Comparison of ENCODE assay signal across 16 cellular contexts in the genomic region with DNA sequence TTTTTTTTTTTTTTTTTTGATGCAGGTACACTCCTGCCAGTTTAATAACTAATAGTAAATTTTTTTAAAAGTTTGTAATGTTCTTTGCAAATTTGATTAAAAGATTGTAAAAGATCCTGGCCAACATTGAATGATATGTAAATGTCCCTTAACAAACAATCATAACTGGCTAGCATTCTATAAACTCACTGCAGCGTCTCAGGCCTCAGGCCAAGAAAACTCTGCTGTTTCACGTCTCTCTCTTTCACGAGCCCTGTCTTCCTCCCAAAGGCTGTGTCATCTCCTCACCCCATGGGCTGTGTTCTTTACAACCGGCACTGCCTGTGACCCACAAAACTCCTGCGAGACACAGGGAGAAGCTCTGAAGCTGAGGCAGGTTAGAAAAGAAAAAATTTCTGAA.
DNase-seq lines count a peak whose midpoint lies in the region; ATAC-seq and TF ChIP-seq lines count a peak whose summit lies in the region.
"Had no signal": no experiment of that assay in that cellular context is flagged by ENCODE, and none has a peak within 500 bp of the region (broad histone marks: within the 10 kb centered on the region; RNA-seq: fewer than 3 reads in every experiment).

No MANE protein-coding gene starts in this region.

- no peak for TF ChIP-seq CTCF in IMR-90 (conservative IDR thresholded peaks at IDR 0.05; ENCODE audit: low read depth, low read length)
- TF ChIP-seq CTCF in esophagus muscularis mucosa (IDR thresholded peaks at IDR 0.05), result no peak
- no peak for TF ChIP-seq CTCF in mesothelial cell of epicardium (IDR thresholded peaks at IDR 0.05; ENCODE audit: unreplicated experiment)
- no peak for TF ChIP-seq CTCF in uterus (IDR thresholded peaks at IDR 0.05)
- no peak for TF ChIP-seq CTCF in gastroesophageal sphincter (IDR thresholded peaks at IDR 0.05)
- TF ChIP-seq CTCF in osteoblast (IDR thresholded peaks at IDR 0.05; ENCODE audit: extremely low read depth, low read depth, low read length), result no peak

- H3K4me3 ChIP-seq in IMR-90 (ENCODE audit: insufficient read depth, low read depth, low read length) (no peak overlapping the region), esophagus muscularis mucosa (no peak overlapping the region), uterus (no peak overlapping the region), gastroesophageal sphincter (no peak overlapping the region), osteoblast (ENCODE audit: insufficient read depth, low read length) (no peak overlapping the region)
- H3K4me3 ChIP-seq: A549, HAP-1 had no signal

- ATAC-seq in IMR-90 (ENCODE audit: low read depth), result no peak
- ATAC-seq in GM18867 (IDR thresholded peaks at IDR 0.05; ENCODE audit: unreplicated experiment), result no peak
- ATAC-seq in gastroesophageal sphincter, result no peak
- ATAC-seq: A549; CD8-positive, alpha-beta T cell had no signal

- no peak overlapping the region; the same call in 1 of the 2 replicates for H2AK5ac ChIP-seq in IMR-90 (ENCODE audit: low read depth, low read length)

- 0 out of 2 replicates have a peak overlapping the region, but pooled peaks have one; percentile 23 for H4K91ac ChIP-seq in IMR-90 (ENCODE audit: insufficient read depth, low read depth, low read length)

- no peak for DNase-seq in IMR-90
- peak; percentile 55 for DNase-seq in esophagus muscularis mucosa (ENCODE audit: extremely low spot score)
- DNase-seq in mesothelial cell of epicardium (ENCODE audit: low spot score in 2 of 2, unreplicated experiment in 2 of 2), result no peak
- peak; percentile 22 to 44 for DNase-seq in uterus
- DNase-seq in osteoblast (ENCODE audit: insufficient read length, low spot score, missing footprints), result no peak
- DNase-seq: BE2C; CD8-positive, alpha-beta T cell; COR-L47; DMS153; DND-41; GDM1 had no signal

- peaks cover 3% of the 10 kb centered on the region for H3K9me3 Mint-ChIP-seq in mesothelial cell of epicardium
- H3K9me3 Mint-ChIP-seq: CD8-positive, alpha-beta T cell had no signal

- TF ChIP-seq EP300 in esophagus muscularis mucosa (IDR thresholded peaks at IDR 0.05) (no peak), gastroesophageal sphincter (IDR thresholded peaks at IDR 0.05) (no peak)

- H3K36me3 ChIP-seq in IMR-90 (ENCODE audit: control insufficient read depth, insufficient read depth, low read length) (no peaks in the 10 kb centered on the region), esophagus muscularis mucosa (no peaks in the 10 kb centered on the region), uterus (no peaks in the 10 kb centered on the region), gastroesophageal sphincter (no peaks in the 10 kb centered on the region), osteoblast (ENCODE audit: insufficient read depth, low read length) (no peaks in the 10 kb centered on the region)
- H3K36me3 ChIP-seq: BE2C, HAP-1 had no signal

- no peak for TF ChIP-seq RAD21 in IMR-90 (IDR thresholded peaks at IDR 0.05; ENCODE audit: low read length)

- in situ Hi-C loops in IMR-90 (cut with MboI; ENCODE audit: low sequenced_read_pairs), result no loop called here

- H4K8ac ChIP-seq in IMR-90 (ENCODE audit: low read depth in 2 of 2, low read length in 2 of 2), result peak overlapping the region in 1 of 2 experiments; percentile 56; a peak in 1 of 4 replicates

- H3K9me3 ChIP-seq in IMR-90 (ENCODE audit: control insufficient read depth, insufficient read depth, low read length) (no peaks in the 10 kb centered on the region), esophagus muscularis mucosa (no peaks in the 10 kb centered on the region), uterus (no peaks in the 10 kb centered on the region), gastroesophageal sphincter (no peaks in the 10 kb centered on the region), osteoblast (ENCODE audit: low read depth, low read length) (no peaks in the 10 kb centered on the region)
- H3K9me3 ChIP-seq: A549, BE2C, HAP-1 had no signal

- no peak overlapping the region for H3K4ac ChIP-seq in IMR-90 (ENCODE audit: low read depth, low read length)

- H3K27me3 Mint-ChIP-seq in mesothelial cell of epicardium (ENCODE audit: low read depth), result no peaks in the 10 kb centered on the region

- WGBS in IMR-90 (ENCODE audit: extremely low coverage in 2 of 2, insufficient read length in 1 of 2), 2 experiments, result 40% methylated on average over 1 of the region's 5 CpGs; no CpG with 5 or more reads in 1 of the 2 experiments
- WGBS in esophagus muscularis mucosa, result 81% methylated on average over 5 of the region's 5 CpGs
- 25 to 50% methylated on average over 2 to 3 of the region's 5 CpGs for WGBS in gastroesophageal sphincter (ENCODE audit: low coverage in 1 of 2), 2 donors

- no peak overlapping the region for H3K4me3 Mint-ChIP-seq in mesothelial cell of epicardium
- H3K4me3 Mint-ChIP-seq: CD14-positive monocyte; CD8-positive, alpha-beta T cell had no signal

- H3K27ac Mint-ChIP-seq in mesothelial cell of epicardium, result peak overlapping the region; percentile 41
- H3K27ac Mint-ChIP-seq: CD14-positive monocyte; CD8-positive, alpha-beta T cell had no signal

- H3K4me1 ChIP-seq in IMR-90 (ENCODE audit: control insufficient read depth, insufficient read depth, low read length) (peaks cover 18% of the 10 kb centered on the region), esophagus muscularis mucosa (no peaks in the 10 kb centered on the region), uterus (no peaks in the 10 kb centered on the region), gastroesophageal sphincter (no peaks in the 10 kb centered on the region), osteoblast (ENCODE audit: insufficient read depth, low read length) (peaks cover 29% of the 10 kb centered on the region)
- H3K4me1 ChIP-seq: BE2C had no signal

- no peak overlapping the region for H2AK9ac ChIP-seq in IMR-90 (replicated peaks; ENCODE audit: low read depth, low read length, poor library complexity)

- H2BK120ac ChIP-seq in IMR-90 (ENCODE audit: low read depth, low read length), result no peak overlapping the region

- no peaks in the 10 kb centered on the region for H3K36me3 Mint-ChIP-seq in mesothelial cell of epicardium
- H3K36me3 Mint-ChIP-seq: CD14-positive monocyte; CD8-positive, alpha-beta T cell had no signal

- H3K9ac ChIP-seq in IMR-90 (ENCODE audit: low read depth, low read length), result no peak overlapping the region

- TF ChIP-seq POLR2A in IMR-90 (IDR thresholded peaks at IDR 0.05; ENCODE audit: low read depth, low read length) (no peak), esophagus muscularis mucosa (IDR thresholded peaks at IDR 0.05; ENCODE audit: low read depth) (no peak), uterus (IDR thresholded peaks at IDR 0.05) (no peak), gastroesophageal sphincter (IDR thresholded peaks at IDR 0.05) (no peak)

- H3K56ac ChIP-seq in IMR-90 (ENCODE audit: extremely low read depth, insufficient read depth, low read length), result no peak overlapping the region

- no peaks in the 10 kb centered on the region for H3K79me2 ChIP-seq in osteoblast (ENCODE audit: insufficient read depth, low read length)

- 0 out of 2 replicates have a peak overlapping the region, but pooled peaks have one; percentile 55 for H3K14ac ChIP-seq in IMR-90 (replicated peaks; ENCODE audit: low read depth, low read length)

- no peak overlapping the region for H2BK5ac ChIP-seq in IMR-90 (ENCODE audit: low read depth, low read length, poor library complexity, severe bottlenecking)

- intact Hi-C loops in IMR-90 (cut with micrococcal nuclease), result no loop called here
- intact Hi-C loops in esophagus muscularis mucosa (cut with DNase I), result no loop called here
- intact Hi-C loops in uterus (cut with DNase I; ENCODE audit: low total_unique reads), result no loop called here

- peaks cover 18% of the 10 kb centered on the region for H3K4me1 Mint-ChIP-seq in mesothelial cell of epicardium
- H3K4me1 Mint-ChIP-seq: CD14-positive monocyte had no signal

- no peaks in the 10 kb centered on the region; a peak in 1 of 4 replicates for H3K79me1 ChIP-seq in IMR-90 (ENCODE audit: low read depth in 1 of 2, low read length in 2 of 2)

- no peak overlapping the region for H4K5ac ChIP-seq in IMR-90 (ENCODE audit: low read depth, low read length)

- dilution Hi-C loops in IMR-90 (cut with HindIII; ENCODE audit: low sequenced_read_pairs, unreplicated experiment), result no loop called here

- H3K23ac ChIP-seq in IMR-90 (ENCODE audit: low read depth, low read length), result 0 out of 2 replicates have a peak overlapping the region, but pooled peaks have one; percentile 20

- H2BK20ac ChIP-seq in IMR-90 (ENCODE audit: low read depth, low read length), result no peak overlapping the region

- H3K4me2 ChIP-seq in IMR-90 (ENCODE audit: low read depth, low read length), result no peak overlapping the region
- no peak overlapping the region for H3K4me2 ChIP-seq in osteoblast (ENCODE audit: insufficient read depth, low read length)
- H3K4me2 ChIP-seq: A549 had no signal

- POLR2A ChIA-PET in IMR-90 (lab: Charles Lee; ENCODE audit: unreplicated experiment), result no interaction called here

- H3K27ac ChIP-seq in IMR-90 (ENCODE audit: insufficient read depth, low read length) (no peak overlapping the region), esophagus muscularis mucosa (replicated peaks in 1 of 4) (no peak overlapping the region), uterus (peak overlapping the region in 1 of 2 donors; percentile 38), gastroesophageal sphincter (no peak overlapping the region), osteoblast (ENCODE audit: low read depth, low read length) (no peak overlapping the region)

- H3K18ac ChIP-seq in IMR-90 (ENCODE audit: low read depth, low read length), result no peak overlapping the region

- H3K27me3 ChIP-seq in IMR-90 (ENCODE audit: control insufficient read depth, insufficient read depth, low read length) (no peaks in the 10 kb centered on the region), esophagus muscularis mucosa (peaks cover 0 to 3% (median 0%) of the 10 kb centered on the region in 4 donors), uterus (no peaks in the 10 kb centered on the region), gastroesophageal sphincter (peaks cover 9% of the 10 kb centered on the region), osteoblast (ENCODE audit: insufficient read depth, low read length) (no peaks in the 10 kb centered on the region)
- H3K27me3 ChIP-seq: BE2C had no signal

- CTCF ChIA-PET in IMR-90 (lab: Yijun Ruan, JAX), result no interaction called here

- no TSS peak for BruUV-seq in IMR-90 (replicated peaks; lab: Mats Ljungman, UMichigan)

- no peaks in the 10 kb centered on the region for H4K20me1 ChIP-seq in IMR-90 (ENCODE audit: insufficient read depth, low read length)
- no peaks in the 10 kb centered on the region for H4K20me1 ChIP-seq in osteoblast (ENCODE audit: insufficient read depth, low read length)

- peak overlapping the region; percentile 82; the same call in 1 of the 3 replicates for H2BK15ac ChIP-seq in IMR-90 (ENCODE audit: low read depth, low read length)

- H2AFZ ChIP-seq in IMR-90 (replicated peaks; ENCODE audit: low read length, poor library complexity) (no peak overlapping the region), osteoblast (ENCODE audit: low read length) (no peak overlapping the region)

- H3K9me1 ChIP-seq in IMR-90 (ENCODE audit: insufficient read depth, low read length), result peaks cover 16% of the 10 kb centered on the region

Comparison
In these comparisons a context has a peak if more than half of its experiments do, and no peak if none do; other contexts are left out.
1. DNase-seq: peak in esophagus muscularis mucosa (single experiment) and uterus (2 of 2); none in IMR-90 (single experiment), mesothelial cell of epicardium (0 of 2) and osteoblast (single experiment).